In genomic region chr11:10602366-10602765, GRCh38 we compare ENCODE assay signal across 19 cellular contexts. TPM values are rescaled to one million over a fixed set of nuclear protein-coding genes. Genes with fewer than 3 reads are reported as not detected.
DNase-seq lines count a peak whose midpoint lies in the region; ATAC-seq, FAIRE-seq and TF ChIP-seq lines count a peak whose summit lies in the region.
"Had no signal": no experiment of that assay in that cellular context is flagged by ENCODE, and none has a peak within 500 bp of the region (broad histone marks: within the 10 kb centered on the region; RNA-seq: fewer than 3 reads in every experiment).

No MANE protein-coding gene starts in this region.

- peaks cover 45% of the 10 kb centered on the region for H3K9me1 ChIP-seq in IMR-90 (ENCODE audit: insufficient read depth, low read length)

- no peak overlapping the region for H2BK15ac ChIP-seq in IMR-90 (ENCODE audit: low read depth, low read length)

- H4K91ac ChIP-seq in IMR-90 (ENCODE audit: insufficient read depth, low read depth, low read length): no peak overlapping the region

- H4K20me1 ChIP-seq in IMR-90 (ENCODE audit: insufficient read depth, low read length): no peaks in the 10 kb centered on the region

- TF ChIP-seq POLR2A in IMR-90 (IDR thresholded peaks at IDR 0.05; ENCODE audit: low read depth, low read length): no peak
- no peak for TF ChIP-seq POLR2A in suprapubic skin (IDR thresholded peaks at IDR 0.05)
- TF ChIP-seq POLR2A in GM12891 (IDR thresholded peaks at IDR 0.05; ENCODE audit: low read depth, low read length): no peak

- no peak overlapping the region for H3K9ac ChIP-seq in IMR-90 (ENCODE audit: low read depth, low read length)

- no peak overlapping the region for H3K23ac ChIP-seq in IMR-90 (ENCODE audit: low read depth, low read length)

- H3K4me3 ChIP-seq in IMR-90 (ENCODE audit: insufficient read depth, low read depth, low read length) (no peak overlapping the region), psoas muscle (no peak overlapping the region), suprapubic skin (no peak overlapping the region)
- H3K4me3 ChIP-seq: A549, GM12878, Peyer's patch had no signal

- no peak for DNase-seq in IMR-90
- DNase-seq in ecto neural progenitor cell (ENCODE audit: low spot score): peak; percentile 25
- DNase-seq in psoas muscle: no peak
- no peak for DNase-seq in suprapubic skin (ENCODE audit: low spot score in 2 of 2)
- no peak for DNase-seq in GM12891 (ENCODE audit: insufficient read length, low spot score)
- DNase-seq in GF-D8 (lab: John Stamatoyannopoulos, UW): no peak
- DNase-seq in activated naive CD4-positive, alpha-beta T cell treated with anti-CD3 and anti-CD28 coated beads for 36 hours: no peak
- DNase-seq: CD4-positive, CD25-positive, alpha-beta regulatory T cell; Kasumi-1; NCI-H1930; NCI-H2171; NCI-H446 treated with DMSO at 0.1 percent for 48 hours; NCI-H748 treated with DMSO at 0.1 percent for 48 hours; Peyer's patch; SHP77 had no signal

- no peak overlapping the region for H2AFZ ChIP-seq in IMR-90 (replicated peaks; ENCODE audit: low read length, poor library complexity)

- no peak overlapping the region for H3K4me2 ChIP-seq in IMR-90 (ENCODE audit: low read depth, low read length)
- H3K4me2 ChIP-seq: A549 had no signal

- H4K8ac ChIP-seq in IMR-90 (ENCODE audit: low read depth in 2 of 2, low read length in 2 of 2): 0 out of 4 replicates have a peak overlapping the region, but pooled peaks of 1 of the 2 experiments have one; percentile 10

- peaks cover 35% of the 10 kb centered on the region for H3K36me3 ChIP-seq in IMR-90 (ENCODE audit: control insufficient read depth, insufficient read depth, low read length)
- no peaks in the 10 kb centered on the region for H3K36me3 ChIP-seq in psoas muscle (ENCODE audit: insufficient read depth in 1 of 2, low read depth in 1 of 2)
- no peaks in the 10 kb centered on the region for H3K36me3 ChIP-seq in suprapubic skin
- H3K36me3 ChIP-seq: Peyer's patch had no signal

- H3K18ac ChIP-seq in IMR-90 (ENCODE audit: low read depth, low read length): no peak overlapping the region

- no peaks in the 10 kb centered on the region for H3K27me3 ChIP-seq in IMR-90 (ENCODE audit: control insufficient read depth, insufficient read depth, low read length)
- H3K27me3 ChIP-seq in psoas muscle (ENCODE audit: insufficient read depth in 3 of 3, low read length in 2 of 3): no peaks in the 10 kb centered on the region
- H3K27me3 ChIP-seq in suprapubic skin: no peaks in the 10 kb centered on the region
- H3K27me3 ChIP-seq: Peyer's patch had no signal

- H4K5ac ChIP-seq in IMR-90 (ENCODE audit: low read depth, low read length): no peak overlapping the region

- no peak overlapping the region for H2AK9ac ChIP-seq in IMR-90 (replicated peaks; ENCODE audit: low read depth, low read length, poor library complexity)

- no peak for TF ChIP-seq RAD21 in IMR-90 (IDR thresholded peaks at IDR 0.05; ENCODE audit: low read length)

- H3K4me1 ChIP-seq in IMR-90 (ENCODE audit: control insufficient read depth, insufficient read depth, low read length): peaks cover 42% of the 10 kb centered on the region
- H3K4me1 ChIP-seq in psoas muscle: peaks cover 59% of the 10 kb centered on the region
- H3K4me1 ChIP-seq in suprapubic skin: peaks cover 17% of the 10 kb centered on the region
- H3K4me1 ChIP-seq: A549 had no signal

- H3K9me3 ChIP-seq in IMR-90 (ENCODE audit: control insufficient read depth, insufficient read depth, low read length): no peaks in the 10 kb centered on the region
- no peaks in the 10 kb centered on the region for H3K9me3 ChIP-seq in psoas muscle
- H3K9me3 ChIP-seq in suprapubic skin: no peaks in the 10 kb centered on the region
- H3K9me3 ChIP-seq: A549, Peyer's patch had no signal

- dilution Hi-C loops in IMR-90 (cut with HindIII; ENCODE audit: low sequenced_read_pairs, unreplicated experiment): no loop called here

- no peak overlapping the region for H2BK20ac ChIP-seq in IMR-90 (ENCODE audit: low read depth, low read length)

- H3K4me3 Mint-ChIP-seq in activated naive CD4-positive, alpha-beta T cell treated with anti-CD3 and anti-CD28 coated beads for 36 hours: no peak overlapping the region
- H3K4me3 Mint-ChIP-seq: CD4-positive, CD25-positive, alpha-beta regulatory T cell had no signal

- 93% methylated on average over 5 of the region's 7 CpGs; no CpG with 5 or more reads in 1 of the 2 experiments for WGBS in IMR-90 (ENCODE audit: extremely low coverage in 2 of 2, insufficient read length in 1 of 2), 2 experiments
- 84 to 87% (median 84%) methylated on average over 7 of the region's 7 CpGs for WGBS in psoas muscle, 3 donors
- 92% methylated on average over 7 of the region's 7 CpGs for WGBS in suprapubic skin

- peaks cover 2% of the 10 kb centered on the region for H3K4me1 Mint-ChIP-seq in activated naive CD4-positive, alpha-beta T cell treated with anti-CD3 and anti-CD28 coated beads for 36 hours (ENCODE audit: low read depth)
- H3K4me1 Mint-ChIP-seq: CD4-positive, CD25-positive, alpha-beta regulatory T cell had no signal

- no peaks in the 10 kb centered on the region for H3K36me3 Mint-ChIP-seq in activated naive CD4-positive, alpha-beta T cell treated with anti-CD3 and anti-CD28 coated beads for 36 hours (ENCODE audit: low read depth)
- H3K36me3 Mint-ChIP-seq: CD4-positive, CD25-positive, alpha-beta regulatory T cell had no signal

- POLR2A ChIA-PET in IMR-90 (lab: Charles Lee; ENCODE audit: unreplicated experiment): no interaction called here

- H2BK120ac ChIP-seq in IMR-90 (ENCODE audit: low read depth, low read length): peak overlapping the region; percentile 11; the same call in 1 of the 2 replicates

- no peak overlapping the region for H3K56ac ChIP-seq in IMR-90 (ENCODE audit: extremely low read depth, insufficient read depth, low read length)

- no peak for TF ChIP-seq EP300 in suprapubic skin (IDR thresholded peaks at IDR 0.05)

- CTCF ChIA-PET in IMR-90 (lab: Yijun Ruan, JAX): no interaction called here
- CTCF ChIA-PET in activated naive CD4-positive, alpha-beta T cell treated with anti-CD3 and anti-CD28 coated beads for 36 hours (lab: Charles Lee): interaction anchor here (0.5 kb wide), 1 partner anchor 246 kb away, joined by 3 read pairs; no protein-coding TSS in a partner anchor

- H3K14ac ChIP-seq in IMR-90 (replicated peaks; ENCODE audit: low read depth, low read length): no peak overlapping the region

- no peak for FAIRE-seq in GM12891 (lab: Jason Lieb, UNC)
- FAIRE-seq: A549, GM12878, H54 had no signal

- no peak overlapping the region for H3K27ac ChIP-seq in IMR-90 (ENCODE audit: insufficient read depth, low read length)
- peak overlapping the region; percentile 84 for H3K27ac ChIP-seq in psoas muscle
- peak overlapping the region; percentile 34 for H3K27ac ChIP-seq in suprapubic skin
- H3K27ac ChIP-seq: A549 had no signal

- H3K4ac ChIP-seq in IMR-90 (ENCODE audit: low read depth, low read length): no peak overlapping the region

- in situ Hi-C loops in IMR-90 (cut with MboI; ENCODE audit: low sequenced_read_pairs): no loop called here

- H3K9me3 Mint-ChIP-seq in activated naive CD4-positive, alpha-beta T cell treated with anti-CD3 and anti-CD28 coated beads for 36 hours: no peaks in the 10 kb centered on the region

- peaks cover 9% of the 10 kb centered on the region for H3K27me3 Mint-ChIP-seq in activated naive CD4-positive, alpha-beta T cell treated with anti-CD3 and anti-CD28 coated beads for 36 hours (ENCODE audit: low read depth)

- H3K27ac Mint-ChIP-seq in activated naive CD4-positive, alpha-beta T cell treated with anti-CD3 and anti-CD28 coated beads for 36 hours: no peak overlapping the region
- H3K27ac Mint-ChIP-seq: CD4-positive, CD25-positive, alpha-beta regulatory T cell had no signal

- no peak overlapping the region for H2BK5ac ChIP-seq in IMR-90 (ENCODE audit: low read depth, low read length, poor library complexity, severe bottlenecking)

- H2AK5ac ChIP-seq in IMR-90 (ENCODE audit: low read depth, low read length): peak overlapping the region; percentile 75; the same call in 1 of the 2 replicates

- no peak for ATAC-seq in IMR-90 (ENCODE audit: low read depth)
- ATAC-seq in psoas muscle: no peak
- ATAC-seq in HG02642 (IDR thresholded peaks at IDR 0.05; ENCODE audit: poor library complexity, unreplicated experiment): no peak
- ATAC-seq: A549, GM12878 had no signal

- no TSS peak for BruUV-seq in IMR-90 (replicated peaks; lab: Mats Ljungman, UMichigan)

- peaks cover 0 to 24% of the 10 kb centered on the region in 2 experiments; a peak in 2 of 4 replicates for H3K79me1 ChIP-seq in IMR-90 (ENCODE audit: low read depth in 1 of 2, low read length in 2 of 2)

- intact Hi-C loops in IMR-90 (cut with micrococcal nuclease): no loop called here
- intact Hi-C loops in psoas muscle (cut with DNase I): loop anchor here in 1 of 2 donors (5.0 kb wide), 1 partner anchor 45 kb away; no protein-coding TSS in a partner anchor
- intact Hi-C loops in activated naive CD4-positive, alpha-beta T cell treated with anti-CD3 and anti-CD28 coated beads for 36 hours (cut with micrococcal nuclease): no loop called here

- TF ChIP-seq CTCF in IMR-90 (conservative IDR thresholded peaks at IDR 0.05; ENCODE audit: low read depth, low read length) (no peak), psoas muscle (IDR thresholded peaks at IDR 0.05) (no peak), suprapubic skin (IDR thresholded peaks at IDR 0.05) (no peak)

TF ChIP-seq in IMR-90, 13 proteins besides CTCF, POLR2A, EP300 and RAD21 (continues in another document):
- TF ChIP-seq CHD1 (IDR thresholded peaks at IDR 0.05; ENCODE audit: low read depth, low read length) (no peak), MAZ (IDR thresholded peaks at IDR 0.05; ENCODE audit: borderline replicate concordance, low read depth, low read length) (no peak), SMC3 (IDR thresholded peaks at IDR 0.05; ENCODE audit: low read depth, low read length) (no peak), NFE2L2 (IDR thresholded peaks at IDR 0.05; ENCODE audit: low read depth, low read length) (no peak), MAFK (IDR thresholded peaks at IDR 0.05; ENCODE audit: low read depth, low read length) (no peak)

TF ChIP-seq in GM12891, 5 proteins besides CTCF, POLR2A, EP300 and RAD21:
- no peak for TF ChIP-seq POLR2AphosphoS5 (IDR thresholded peaks at IDR 0.05; ENCODE audit: low read depth, low read length)
- no peak for TF ChIP-seq SPI1 (IDR thresholded peaks at IDR 0.05; ENCODE audit: low read depth, low read length)
- no peak for TF ChIP-seq TAF1 (IDR thresholded peaks at IDR 0.05; ENCODE audit: low read depth, low read length)
- no peak for TF ChIP-seq POU2F2 (IDR thresholded peaks at IDR 0.05; ENCODE audit: low read depth, low read length)
- TF ChIP-seq PAX5 (IDR thresholded peaks at IDR 0.05; ENCODE audit: insufficient read depth, low read length, severe bottlenecking): no peak

RNA-seq across cellular contexts. Expression of gene LYVE1, which starts 33.9 kb away (rescaled TPM):
- not detected in 2 replicates for total RNA-seq in IMR-90 (2012; rRNA removed)
- polyA plus RNA-seq in IMR-90 (2012; rRNA removed): not detected in 2 replicates
- not detected in 2 replicates for polyA plus RNA-seq in IMR-90 (2012; cell fraction: cytosol; rRNA removed)
- 0.04 and 0.32 TPM in 2 replicates for polyA plus RNA-seq in IMR-90 (2012; cell fraction: nucleus; rRNA removed; ENCODE audit: low replicate concordance)
- total RNA-seq in psoas muscle: 10 to 100 TPM; 17.4 to 37.0 (median 32.8) TPM
- polyA plus RNA-seq in psoas muscle: 10 to 100 TPM in 1 of 3 donors, 1 to 10 TPM in 2; 5.2 to 12.9 (median 5.7) TPM
- 10 to 100 TPM in 2 of 4 donors, 1 to 10 TPM in 2; 3.9 to 17.0 (median 11.1) TPM for total RNA-seq in suprapubic skin
- polyA plus RNA-seq in GM12891 (2012; ENCODE audit: low read depth, missing spikeins): not detected
- total RNA-seq in activated naive CD4-positive, alpha-beta T cell treated with anti-CD3 and anti-CD28 coated beads for 36 hours: not detected
- total RNA-seq: CD4-positive, CD25-positive, alpha-beta regulatory T cell had no signal
- polyA plus RNA-seq: CD4-positive, CD25-positive, alpha-beta regulatory T cell; GM12878 had no signal
